In the genomic region with DNA sequence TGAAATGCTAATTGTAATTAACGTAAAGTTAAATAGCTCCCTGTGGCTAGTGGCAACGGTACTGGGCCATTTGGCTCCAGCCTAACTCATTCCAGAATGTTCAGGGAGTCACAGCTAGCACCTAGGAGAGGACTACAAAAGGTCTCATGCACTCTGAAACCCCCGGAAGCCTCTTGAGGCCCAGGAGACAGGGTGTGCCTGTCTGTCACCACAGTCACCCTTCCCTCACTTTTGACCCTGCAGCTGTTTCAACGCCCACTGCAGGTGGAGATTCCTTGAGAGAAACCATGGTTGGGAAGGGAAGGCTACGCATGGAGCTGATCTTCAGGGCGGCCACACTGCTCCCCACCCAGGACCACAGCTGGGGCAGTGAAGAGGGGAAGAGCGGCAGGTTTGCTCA, we compare ENCODE assay signal across 1 cellular context.
TF ChIP-seq lines count a peak whose summit lies in the region.

No MANE protein-coding gene starts in this region.

TF ChIP-seq in SK-N-SH, 30 proteins besides CTCF, POLR2A, EP300 and RAD21:
- TF ChIP-seq USF2 (IDR thresholded peaks at IDR 0.05; ENCODE audit: borderline replicate concordance, low read depth, low read length) = no peak
- TF ChIP-seq, protein P1, sequence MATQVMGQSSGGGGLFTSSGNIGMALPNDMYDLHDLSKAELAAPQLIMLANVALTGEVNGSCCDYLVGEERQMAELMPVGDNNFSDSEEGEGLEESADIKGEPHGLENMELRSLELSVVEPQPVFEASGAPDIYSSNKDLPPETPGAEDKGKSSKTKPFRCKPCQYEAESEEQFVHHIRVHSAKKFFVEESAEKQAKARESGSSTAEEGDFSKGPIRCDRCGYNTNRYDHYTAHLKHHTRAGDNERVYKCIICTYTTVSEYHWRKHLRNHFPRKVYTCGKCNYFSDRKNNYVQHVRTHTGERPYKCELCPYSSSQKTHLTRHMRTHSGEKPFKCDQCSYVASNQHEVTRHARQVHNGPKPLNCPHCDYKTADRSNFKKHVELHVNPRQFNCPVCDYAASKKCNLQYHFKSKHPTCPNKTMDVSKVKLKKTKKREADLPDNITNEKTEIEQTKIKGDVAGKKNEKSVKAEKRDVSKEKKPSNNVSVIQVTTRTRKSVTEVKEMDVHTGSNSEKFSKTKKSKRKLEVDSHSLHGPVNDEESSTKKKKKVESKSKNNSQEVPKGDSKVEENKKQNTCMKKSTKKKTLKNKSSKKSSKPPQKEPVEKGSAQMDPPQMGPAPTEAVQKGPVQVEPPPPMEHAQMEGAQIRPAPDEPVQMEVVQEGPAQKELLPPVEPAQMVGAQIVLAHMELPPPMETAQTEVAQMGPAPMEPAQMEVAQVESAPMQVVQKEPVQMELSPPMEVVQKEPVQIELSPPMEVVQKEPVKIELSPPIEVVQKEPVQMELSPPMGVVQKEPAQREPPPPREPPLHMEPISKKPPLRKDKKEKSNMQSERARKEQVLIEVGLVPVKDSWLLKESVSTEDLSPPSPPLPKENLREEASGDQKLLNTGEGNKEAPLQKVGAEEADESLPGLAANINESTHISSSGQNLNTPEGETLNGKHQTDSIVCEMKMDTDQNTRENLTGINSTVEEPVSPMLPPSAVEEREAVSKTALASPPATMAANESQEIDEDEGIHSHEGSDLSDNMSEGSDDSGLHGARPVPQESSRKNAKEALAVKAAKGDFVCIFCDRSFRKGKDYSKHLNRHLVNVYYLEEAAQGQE (IDR thresholded peaks at IDR 0.05; ENCODE audit: low read depth, low read length) = no peak
- TF ChIP-seq JUND (IDR thresholded peaks at IDR 0.05) = no peak
- TF ChIP-seq RFX5 (IDR thresholded peaks at IDR 0.05; ENCODE audit: low read length) = no peak
- TF ChIP-seq, protein P2, sequence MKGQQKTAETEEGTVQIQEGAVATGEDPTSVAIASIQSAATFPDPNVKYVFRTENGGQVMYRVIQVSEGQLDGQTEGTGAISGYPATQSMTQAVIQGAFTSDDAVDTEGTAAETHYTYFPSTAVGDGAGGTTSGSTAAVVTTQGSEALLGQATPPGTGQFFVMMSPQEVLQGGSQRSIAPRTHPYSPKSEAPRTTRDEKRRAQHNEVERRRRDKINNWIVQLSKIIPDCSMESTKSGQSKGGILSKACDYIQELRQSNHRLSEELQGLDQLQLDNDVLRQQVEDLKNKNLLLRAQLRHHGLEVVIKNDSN (IDR thresholded peaks at IDR 0.05; ENCODE audit: borderline replicate concordance, low read depth) = no peak
- no peak for TF ChIP-seq MEF2A (IDR thresholded peaks at IDR 0.05; ENCODE audit: borderline replicate concordance, low read depth)
- TF ChIP-seq, protein P3, sequence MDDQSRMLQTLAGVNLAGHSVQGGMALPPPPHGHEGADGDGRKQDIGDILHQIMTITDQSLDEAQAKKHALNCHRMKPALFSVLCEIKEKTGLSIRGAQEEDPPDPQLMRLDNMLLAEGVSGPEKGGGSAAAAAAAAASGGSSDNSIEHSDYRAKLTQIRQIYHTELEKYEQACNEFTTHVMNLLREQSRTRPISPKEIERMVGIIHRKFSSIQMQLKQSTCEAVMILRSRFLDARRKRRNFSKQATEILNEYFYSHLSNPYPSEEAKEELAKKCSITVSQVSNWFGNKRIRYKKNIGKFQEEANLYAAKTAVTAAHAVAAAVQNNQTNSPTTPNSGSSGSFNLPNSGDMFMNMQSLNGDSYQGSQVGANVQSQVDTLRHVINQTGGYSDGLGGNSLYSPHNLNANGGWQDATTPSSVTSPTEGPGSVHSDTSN (IDR thresholded peaks at IDR 0.05) = no peak
- no peak for TF ChIP-seq TCF12 (IDR thresholded peaks at IDR 0.05)
TF ChIP-seq in SK-N-SH: peak in this region for 0.
